3 cellular contexts compared by ENCODE assay signal in genomic region chrX:96971812-96972211, GRCh38.
TF ChIP-seq lines count a peak whose summit lies in the region.

No MANE protein-coding gene starts in this region.

TF ChIP-seq in GM23338, 12 proteins besides CTCF, POLR2A, EP300 and RAD21 (continues in another document):
- no peak for TF ChIP-seq REST (IDR thresholded peaks at IDR 0.05; ENCODE audit: unreplicated experiment)
- no peak for TF ChIP-seq ZNF331 (CRISPR knock-in tag; IDR thresholded peaks at IDR 0.05; ENCODE audit: low read depth)
- TF ChIP-seq POLR2AphosphoS5 (IDR thresholded peaks at IDR 0.05; ENCODE audit: low read depth): no peak
- TF ChIP-seq ETS1 (IDR thresholded peaks at IDR 0.05): no peak
- no peak for TF ChIP-seq NANOG (IDR thresholded peaks at IDR 0.05; ENCODE audit: borderline replicate concordance)
- TF ChIP-seq ZNF114 (CRISPR knock-in tag; IDR thresholded peaks at IDR 0.05): no peak
- no peak for TF ChIP-seq EZH2phosphoT487 (IDR thresholded peaks at IDR 0.05; ENCODE audit: unreplicated experiment)
- no peak for TF ChIP-seq EZH2 (IDR thresholded peaks at IDR 0.05; ENCODE audit: low read depth, unreplicated experiment)
- no peak for TF ChIP-seq CREB1 (CRISPR knock-in tag; IDR thresholded peaks at IDR 0.05; ENCODE audit: low read depth)
- TF ChIP-seq JUNB (IDR thresholded peaks at IDR 0.05; ENCODE audit: unreplicated experiment): no peak

TF ChIP-seq in WTC11, 78 proteins besides CTCF, POLR2A, EP300 and RAD21 (continued from another document):
- TF ChIP-seq, protein P1, sequence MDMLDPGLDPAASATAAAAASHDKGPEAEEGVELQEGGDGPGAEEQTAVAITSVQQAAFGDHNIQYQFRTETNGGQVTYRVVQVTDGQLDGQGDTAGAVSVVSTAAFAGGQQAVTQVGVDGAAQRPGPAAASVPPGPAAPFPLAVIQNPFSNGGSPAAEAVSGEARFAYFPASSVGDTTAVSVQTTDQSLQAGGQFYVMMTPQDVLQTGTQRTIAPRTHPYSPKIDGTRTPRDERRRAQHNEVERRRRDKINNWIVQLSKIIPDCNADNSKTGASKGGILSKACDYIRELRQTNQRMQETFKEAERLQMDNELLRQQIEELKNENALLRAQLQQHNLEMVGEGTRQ (CRISPR knock-in tag; IDR thresholded peaks at IDR 0.05): no peak
- TF ChIP-seq MYBL2 (CRISPR knock-in tag; IDR thresholded peaks at IDR 0.05) (no peak), GABPB1 (CRISPR knock-in tag; IDR thresholded peaks at IDR 0.05) (no peak), FOXJ3 (CRISPR knock-in tag; IDR thresholded peaks at IDR 0.05; ENCODE audit: borderline replicate concordance) (no peak), NR1H2 (CRISPR knock-in tag; IDR thresholded peaks at IDR 0.05) (no peak), RORB (CRISPR knock-in tag; IDR thresholded peaks at IDR 0.05) (no peak), GRHL2 (CRISPR knock-in tag; IDR thresholded peaks at IDR 0.05; ENCODE audit: insufficient replicate concordance, severe bottlenecking) (no peak), ZNF121 (CRISPR knock-in tag; IDR thresholded peaks at IDR 0.05) (no peak), NFE2L1 (CRISPR knock-in tag; IDR thresholded peaks at IDR 0.05) (no peak), ERG (CRISPR knock-in tag; IDR thresholded peaks at IDR 0.05) (no peak), CREB1 (CRISPR knock-in tag; IDR thresholded peaks at IDR 0.05) (no peak)

TF ChIP-seq in neural cell, 6 proteins besides CTCF, POLR2A, EP300 and RAD21 (continued from another document):
- TF ChIP-seq REST (IDR thresholded peaks at IDR 0.05; ENCODE audit: borderline replicate concordance) (no peak), SMC3 (conservative IDR thresholded peaks at IDR 0.05; ENCODE audit: poor library complexity) (no peak), MXI1 (conservative IDR thresholded peaks at IDR 0.05; ENCODE audit: poor library complexity, severe bottlenecking) (no peak), TAF1 (IDR thresholded peaks at IDR 0.05; ENCODE audit: low read depth) (no peak)
